ENCODE assay signal across 8 cellular contexts in the genomic region with DNA sequence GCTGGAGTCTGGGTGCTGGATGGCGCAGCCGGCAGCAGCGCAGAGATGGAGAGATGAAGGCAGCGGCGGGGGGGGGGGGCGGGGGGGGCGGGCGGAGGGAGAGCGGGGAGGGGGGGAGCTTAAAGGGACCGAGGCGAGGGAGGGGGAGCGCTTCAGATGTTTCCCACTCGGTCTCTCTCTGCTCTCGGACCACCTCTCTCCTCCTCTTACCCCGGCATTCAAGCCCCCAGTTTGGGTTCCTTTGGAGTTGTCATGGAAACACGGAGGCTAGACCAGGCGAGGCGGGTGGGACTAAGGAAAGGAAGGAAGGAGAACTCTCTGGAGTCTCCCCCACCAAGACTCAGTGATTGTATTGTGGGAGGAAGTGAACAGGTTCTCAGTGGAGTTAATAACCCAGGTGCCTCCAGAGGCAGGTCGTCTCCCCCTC. TPM values are rescaled to one million over a fixed set of nuclear protein-coding genes. Genes with fewer than 3 reads are reported as not detected.
DNase-seq lines count a peak whose midpoint lies in the region; ATAC-seq and TF ChIP-seq lines count a peak whose summit lies in the region.
"Had no signal": no experiment of that assay in that cellular context is flagged by ENCODE, and none has a peak within 500 bp of the region (broad histone marks: within the 10 kb centered on the region; RNA-seq: fewer than 3 reads in every experiment).

A gene (minus strand): TSS at position 55 of the 427 bp plus-strand sequence. CDS start 112 bp downstream, outside the sequence.

- peak within 1 kb of the TSS; percentile 99 for H3K4me3 Mint-ChIP-seq in activated naive CD8-positive, alpha-beta T cell
- H3K4me3 Mint-ChIP-seq in stimulated activated naive B cell treated with anti-CD40 and anti-IgM and Interleukin-4, amounts not matched to agents 10 μg/mL and 1 μg/mL and 100 μg/mL, for 72 hours: no peak within 1 kb of the TSS

- no peak for DNase-seq in HCT116 (ENCODE audit: low read depth, low spot score)
- DNase-seq in iPS DF 6.9 (ENCODE audit: low read depth, low spot score): no peak
- no peak for DNase-seq in stimulated activated naive B cell treated with anti-CD40 and anti-IgM and Interleukin-4, amounts not matched to agents 10 μg/mL and 1 μg/mL and 100 μg/mL, for 72 hours
- no peak for DNase-seq in MG63
- DNase-seq in HK-2 (ENCODE audit: unreplicated experiment): no peak

- no peak for TF ChIP-seq RAD21 in HCT116 (IDR thresholded peaks at IDR 0.05; ENCODE audit: low read depth)

- H3K9me2 ChIP-seq in HCT116 (ENCODE audit: insufficient read depth): no peaks in the 10 kb centered on the region

- peaks cover 16% of the 10 kb centered on the region for H3K79me2 ChIP-seq in HCT116 (ENCODE audit: insufficient read depth, low read length)

- peak within 1 kb of the TSS; percentile 72 for H3K27ac Mint-ChIP-seq in activated naive CD8-positive, alpha-beta T cell
- peak within 1 kb of the TSS; percentile 16 for H3K27ac Mint-ChIP-seq in stimulated activated naive B cell treated with anti-CD40 and anti-IgM and Interleukin-4, amounts not matched to agents 10 μg/mL and 1 μg/mL and 100 μg/mL, for 72 hours

- no peak within 1 kb of the TSS for H2AFZ ChIP-seq in HCT116 (ENCODE audit: low read depth, low read length, poor library complexity, severe bottlenecking)

- H3K9me3 Mint-ChIP-seq in activated naive CD8-positive, alpha-beta T cell (ENCODE audit: low read depth): no peaks in the 10 kb centered on the region
- no peaks in the 10 kb centered on the region for H3K9me3 Mint-ChIP-seq in stimulated activated naive B cell treated with anti-CD40 and anti-IgM and Interleukin-4, amounts not matched to agents 10 μg/mL and 1 μg/mL and 100 μg/mL, for 72 hours

- no peaks in the 10 kb centered on the region for H3K36me3 Mint-ChIP-seq in activated naive CD8-positive, alpha-beta T cell
- H3K36me3 Mint-ChIP-seq in stimulated activated naive B cell treated with anti-CD40 and anti-IgM and Interleukin-4, amounts not matched to agents 10 μg/mL and 1 μg/mL and 100 μg/mL, for 72 hours: peaks cover 3 to 16% of the 10 kb centered on the region in 2 donors

- H3K36me3 ChIP-seq in HCT116 (ENCODE audit: control insufficient read depth in 1 of 2, insufficient read depth in 2 of 2, low read length in 2 of 2) (peaks cover 0 to 6% of the 10 kb centered on the region in 2 experiments; a peak in 1 of 4 replicates), iPS DF 6.9 (ENCODE audit: control insufficient read depth, insufficient read depth, low read length) (no peaks in the 10 kb centered on the region), MG63 (no peaks in the 10 kb centered on the region)

- H3K4me3 ChIP-seq in HCT116 (replicated peaks in 1 of 2; ENCODE audit: low read depth in 1 of 2, low read length in 2 of 2) (peak within 1 kb of the TSS; percentile 93 to 95), iPS DF 6.9 (ENCODE audit: low read length) (peak within 1 kb of the TSS; percentile 68; the same call in 1 of the 2 replicates), MG63 (no peak within 1 kb of the TSS)

- TF ChIP-seq CTCF in HCT116 (IDR thresholded peaks at IDR 0.05 in 2 of 3, conservative IDR thresholded peaks at IDR 0.05 in 1 of 3; ENCODE audit: borderline replicate concordance in 1 of 3, insufficient read depth in 1 of 3, low read depth in 2 of 3, low read length in 2 of 3): no peak

- peak within 1 kb of the TSS; percentile 93 for H3K9ac ChIP-seq in HCT116 (ENCODE audit: low read length)

- CTCF ChIA-PET in HCT116 (lab: Charles Lee): interaction anchor here (0.7 kb wide), 1 partner anchor 717 kb away, joined by 4 read pairs; no protein-coding TSS in a partner anchor

- RAD21 ChIA-PET in HCT116 (lab: Charles Lee; ENCODE audit: low non-redundant PET in 1 of 2, low total read pairs in 2 of 2, uncharacterized antibody in 2 of 2, unreplicated experiment in 2 of 2): no interaction called here

- POLR2A ChIA-PET in HCT116 (lab: Charles Lee): interaction anchor here (0.9 to 1.1 kb wide), 2 partner anchors 24 to 26 kb away, joined by 3 read pairs; a partner anchor contains a TSS

- H3K9me3 ChIP-seq in HCT116 (ENCODE audit: control insufficient read depth in 1 of 2, insufficient read depth in 1 of 2, low read depth in 1 of 2, low read length in 2 of 2) (no peaks in the 10 kb centered on the region), iPS DF 6.9 (ENCODE audit: control insufficient read depth, insufficient read depth, low read length) (no peaks in the 10 kb centered on the region), MG63 (no peaks in the 10 kb centered on the region)

- no peaks in the 10 kb centered on the region for H3K27me3 Mint-ChIP-seq in activated naive CD8-positive, alpha-beta T cell
- peaks cover 59 to 73% of the 10 kb centered on the region in 2 donors for H3K27me3 Mint-ChIP-seq in stimulated activated naive B cell treated with anti-CD40 and anti-IgM and Interleukin-4, amounts not matched to agents 10 μg/mL and 1 μg/mL and 100 μg/mL, for 72 hours

- no peaks in the 10 kb centered on the region for H4K20me1 ChIP-seq in HCT116 (ENCODE audit: insufficient read depth)

- H3K4me1 Mint-ChIP-seq in activated naive CD8-positive, alpha-beta T cell (ENCODE audit: low read depth): peaks cover 55% of the 10 kb centered on the region
- peaks cover 52 to 53% of the 10 kb centered on the region in 2 donors for H3K4me1 Mint-ChIP-seq in stimulated activated naive B cell treated with anti-CD40 and anti-IgM and Interleukin-4, amounts not matched to agents 10 μg/mL and 1 μg/mL and 100 μg/mL, for 72 hours

- BruUV-seq in HCT116 (replicated peaks; lab: Mats Ljungman, UMichigan): no TSS peak

- no peak for TF ChIP-seq POLR2A in HCT116 (IDR thresholded peaks at IDR 0.05; ENCODE audit: borderline replicate concordance, extremely low read depth, insufficient read depth, insufficient read length)

- H3K4me1 ChIP-seq in HCT116 (ENCODE audit: control insufficient read depth in 1 of 2, insufficient read depth in 2 of 2, low read length in 2 of 2) (peaks cover 12 to 25% of the 10 kb centered on the region in 2 experiments), iPS DF 6.9 (ENCODE audit: control insufficient read depth, insufficient read depth, low read length) (peaks cover 9% of the 10 kb centered on the region)

- WGBS in iPS DF 6.9 (ENCODE audit: insufficient coverage, insufficient read length): no CpG with 5 or more reads among the region's 19 CpGs

- peak within 1 kb of the TSS; percentile 98 for H3K27ac ChIP-seq in HCT116 (ENCODE audit: low read depth, low read length)
- H3K27ac ChIP-seq in iPS DF 6.9 (ENCODE audit: low read length): no peak within 1 kb of the TSS

- ATAC-seq in HCT116: no peak
- no peak for ATAC-seq in stimulated activated naive B cell treated with anti-CD40 and anti-IgM and Interleukin-4, amounts not matched to agents 10 μg/mL and 1 μg/mL and 100 μg/mL, for 72 hours (replicated peaks)
- ATAC-seq in HG03571 (IDR thresholded peaks at IDR 0.05; ENCODE audit: unreplicated experiment): no peak

- intact Hi-C loops in HCT116 (cut with micrococcal nuclease): no loop called here

- no peaks in the 10 kb centered on the region for H3K27me3 ChIP-seq in HCT116 (ENCODE audit: insufficient read depth, low read length)
- no peaks in the 10 kb centered on the region for H3K27me3 ChIP-seq in iPS DF 6.9 (ENCODE audit: control insufficient read depth, insufficient read depth, low read length)
- H3K27me3 ChIP-seq in MG63: no peaks in the 10 kb centered on the region

- H3K4me2 ChIP-seq in HCT116 (ENCODE audit: low read length): peak within 1 kb of the TSS; percentile 95

TF ChIP-seq in HCT116, 20 proteins besides CTCF, POLR2A, EP300 and RAD21:
- TF ChIP-seq JUND (IDR thresholded peaks at IDR 0.05): no peak
- TF ChIP-seq CEBPB (IDR thresholded peaks at IDR 0.05; ENCODE audit: low read depth): no peak
- no peak for TF ChIP-seq POLR2AphosphoS5 (IDR thresholded peaks at IDR 0.05; ENCODE audit: low read depth, low read length)
- no peak for TF ChIP-seq ELF1 (IDR thresholded peaks at IDR 0.05; ENCODE audit: borderline replicate concordance, low read depth)
- no peak for TF ChIP-seq ZNF274 (IDR thresholded peaks at IDR 0.05; ENCODE audit: low read depth, low read length)
- no peak for TF ChIP-seq SP1 (IDR thresholded peaks at IDR 0.05; ENCODE audit: low read depth)
- no peak for TF ChIP-seq ZFX (IDR thresholded peaks at IDR 0.05)
- TF ChIP-seq, protein P1, sequence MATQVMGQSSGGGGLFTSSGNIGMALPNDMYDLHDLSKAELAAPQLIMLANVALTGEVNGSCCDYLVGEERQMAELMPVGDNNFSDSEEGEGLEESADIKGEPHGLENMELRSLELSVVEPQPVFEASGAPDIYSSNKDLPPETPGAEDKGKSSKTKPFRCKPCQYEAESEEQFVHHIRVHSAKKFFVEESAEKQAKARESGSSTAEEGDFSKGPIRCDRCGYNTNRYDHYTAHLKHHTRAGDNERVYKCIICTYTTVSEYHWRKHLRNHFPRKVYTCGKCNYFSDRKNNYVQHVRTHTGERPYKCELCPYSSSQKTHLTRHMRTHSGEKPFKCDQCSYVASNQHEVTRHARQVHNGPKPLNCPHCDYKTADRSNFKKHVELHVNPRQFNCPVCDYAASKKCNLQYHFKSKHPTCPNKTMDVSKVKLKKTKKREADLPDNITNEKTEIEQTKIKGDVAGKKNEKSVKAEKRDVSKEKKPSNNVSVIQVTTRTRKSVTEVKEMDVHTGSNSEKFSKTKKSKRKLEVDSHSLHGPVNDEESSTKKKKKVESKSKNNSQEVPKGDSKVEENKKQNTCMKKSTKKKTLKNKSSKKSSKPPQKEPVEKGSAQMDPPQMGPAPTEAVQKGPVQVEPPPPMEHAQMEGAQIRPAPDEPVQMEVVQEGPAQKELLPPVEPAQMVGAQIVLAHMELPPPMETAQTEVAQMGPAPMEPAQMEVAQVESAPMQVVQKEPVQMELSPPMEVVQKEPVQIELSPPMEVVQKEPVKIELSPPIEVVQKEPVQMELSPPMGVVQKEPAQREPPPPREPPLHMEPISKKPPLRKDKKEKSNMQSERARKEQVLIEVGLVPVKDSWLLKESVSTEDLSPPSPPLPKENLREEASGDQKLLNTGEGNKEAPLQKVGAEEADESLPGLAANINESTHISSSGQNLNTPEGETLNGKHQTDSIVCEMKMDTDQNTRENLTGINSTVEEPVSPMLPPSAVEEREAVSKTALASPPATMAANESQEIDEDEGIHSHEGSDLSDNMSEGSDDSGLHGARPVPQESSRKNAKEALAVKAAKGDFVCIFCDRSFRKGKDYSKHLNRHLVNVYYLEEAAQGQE (IDR thresholded peaks at IDR 0.05; ENCODE audit: low read depth): no peak
- TF ChIP-seq, protein P2, sequence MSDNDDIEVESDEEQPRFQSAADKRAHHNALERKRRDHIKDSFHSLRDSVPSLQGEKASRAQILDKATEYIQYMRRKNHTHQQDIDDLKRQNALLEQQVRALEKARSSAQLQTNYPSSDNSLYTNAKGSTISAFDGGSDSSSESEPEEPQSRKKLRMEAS (IDR thresholded peaks at IDR 0.05): no peak
- TF ChIP-seq, protein P3, sequence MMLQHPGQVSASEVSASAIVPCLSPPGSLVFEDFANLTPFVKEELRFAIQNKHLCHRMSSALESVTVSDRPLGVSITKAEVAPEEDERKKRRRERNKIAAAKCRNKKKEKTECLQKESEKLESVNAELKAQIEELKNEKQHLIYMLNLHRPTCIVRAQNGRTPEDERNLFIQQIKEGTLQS (IDR thresholded peaks at IDR 0.05): no peak
- TF ChIP-seq CBX3 (IDR thresholded peaks at IDR 0.05; ENCODE audit: low read depth): no peak
- no peak for TF ChIP-seq YY1 (IDR thresholded peaks at IDR 0.05; ENCODE audit: extremely low read depth, insufficient replicate concordance, low read depth, low read length)

RNA-seq across cellular contexts. Expression of the gene that starts here (rescaled TPM):
- 6.1 TPM for total RNA-seq in HCT116 (2021; ENCODE audit: unreplicated experiment)
- polyA plus RNA-seq in HCT116 (2012): 4.0 and 4.8 TPM in 2 replicates
- total RNA-seq in MG63 (2014; rRNA removed; shearing (Covaris generic); ENCODE audit: low replicate concordance): not detected in 2 replicates
- total RNA-seq: renal cortical epithelial cell had no signal
